ENCODE assay signal across 31 cellular contexts in the genomic region with DNA sequence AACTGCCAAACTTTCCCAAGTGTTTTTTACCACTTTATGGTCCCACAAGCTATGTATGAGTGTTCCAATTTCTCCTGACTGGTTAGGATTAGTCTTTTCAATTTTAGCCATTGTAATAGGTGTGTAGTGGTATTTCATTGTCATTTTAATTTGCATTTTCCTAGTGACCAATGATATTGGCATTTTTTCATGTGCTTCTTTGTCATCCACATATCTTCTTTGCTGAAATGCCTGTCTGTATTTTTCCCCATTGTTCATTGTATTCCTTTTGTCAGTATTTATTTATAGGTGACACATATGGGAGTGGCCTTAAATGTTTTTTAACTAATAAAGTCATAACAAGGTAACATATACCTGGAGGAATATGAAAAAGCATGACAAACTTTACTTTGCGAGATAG.
"Had no signal": no experiment of that assay in that cellular context is flagged by ENCODE, and none has a peak within 500 bp of the region (broad histone marks: within the 10 kb centered on the region; RNA-seq: fewer than 3 reads in every experiment).

No MANE protein-coding gene starts in this region.

- H3K4me1 ChIP-seq: gastroesophageal sphincter, left lung, prostate gland, right atrium auricular region, sigmoid colon, spleen, testis, tibial artery, upper lobe of left lung had no signal

- ATAC-seq: gastroesophageal sphincter; heart right ventricle; left cardiac atrium; left lung; naive thymus-derived CD8-positive, alpha-beta T cell; stimulated activated memory B cell treated with anti-CD40 and anti-IgM and Interleukin-4, amounts not matched to agents 10 μg/mL and 1 μg/mL and 100 μg/mL, for 72 hours; stimulated activated naive CD8-positive, alpha-beta T cell treated with anti-CD3 and anti-CD28 coated beads, Interleukin-15, Interleukin-2, amounts not matched to agents 100 U/mL and 50 U/mL, for 24 hours had no signal

- DNase-seq: central memory CD4-positive, alpha-beta T cell; dorsolateral prefrontal cortex; effector CD4-positive, alpha-beta T cell; endodermal cell; foreskin fibroblast; glutamatergic neuron; heart right ventricle; hippocampal formation; left cardiac atrium; left lung; mesendoderm; midbrain; naive thymus-derived CD8-positive, alpha-beta T cell; nephron progenitor cell; nucleus accumbens; sigmoid colon; spleen; stimulated activated CD4-positive, alpha-beta T cell treated with anti-CD3 and anti-CD28 coated beads, Interleukin-4, amount 100 ng/mL, for 4 hours; stimulated activated naive CD8-positive, alpha-beta T cell treated with anti-CD3 and anti-CD28 coated beads, Interleukin-15, Interleukin-2, amounts not matched to agents 100 U/mL and 50 U/mL, for 24 hours; substantia nigra; testis; tibial artery; upper lobe of left lung had no signal

- H3K27ac Mint-ChIP-seq: endodermal cell; naive thymus-derived CD8-positive, alpha-beta T cell; nephron progenitor cell; stimulated activated memory B cell treated with anti-CD40 and anti-IgM and Interleukin-4, amounts not matched to agents 10 μg/mL and 1 μg/mL and 100 μg/mL, for 72 hours had no signal

- H3K4me3 ChIP-seq: dorsolateral prefrontal cortex, gastroesophageal sphincter, heart right ventricle, left lung, prostate gland, right atrium auricular region, sigmoid colon, spleen, testis, tibial artery, upper lobe of left lung had no signal

- H3K9me3 Mint-ChIP-seq: endodermal cell; naive thymus-derived CD8-positive, alpha-beta T cell; nephron progenitor cell; stimulated activated memory B cell treated with anti-CD40 and anti-IgM and Interleukin-4, amounts not matched to agents 10 μg/mL and 1 μg/mL and 100 μg/mL, for 72 hours had no signal

- H3K4me3 Mint-ChIP-seq: endodermal cell; naive thymus-derived CD8-positive, alpha-beta T cell; nephron progenitor cell; stimulated activated memory B cell treated with anti-CD40 and anti-IgM and Interleukin-4, amounts not matched to agents 10 μg/mL and 1 μg/mL and 100 μg/mL, for 72 hours had no signal

- FAIRE-seq: colon, endothelial cell of umbilical vein, islet of Langerhans, urothelium cell line had no signal

- H3K27me3 ChIP-seq: dorsolateral prefrontal cortex, gastroesophageal sphincter, heart right ventricle, left lung, right atrium auricular region, sigmoid colon, spleen, testis, tibial artery, upper lobe of left lung had no signal

- H3K4me1 Mint-ChIP-seq: stimulated activated memory B cell treated with anti-CD40 and anti-IgM and Interleukin-4, amounts not matched to agents 10 μg/mL and 1 μg/mL and 100 μg/mL, for 72 hours had no signal

- H3K36me3 ChIP-seq: gastroesophageal sphincter, left lung, prostate gland, right atrium auricular region, sigmoid colon, spleen, tibial artery, upper lobe of left lung had no signal

- H3K9me3 ChIP-seq: gastroesophageal sphincter, heart right ventricle, left lung, prostate gland, right atrium auricular region, sigmoid colon, testis, tibial artery, upper lobe of left lung had no signal

- H3K27ac ChIP-seq: dorsolateral prefrontal cortex, gastroesophageal sphincter, heart right ventricle, left lung, prostate gland, right atrium auricular region, sigmoid colon, spleen, testis, tibial artery, upper lobe of left lung had no signal

- H3K27me3 Mint-ChIP-seq: naive thymus-derived CD8-positive, alpha-beta T cell; stimulated activated memory B cell treated with anti-CD40 and anti-IgM and Interleukin-4, amounts not matched to agents 10 μg/mL and 1 μg/mL and 100 μg/mL, for 72 hours had no signal
